In genomic region chr2:1731963-1732768, GRCh38 we compare ENCODE assay signal across 1 cellular context.
TF ChIP-seq lines count a peak whose summit lies in the region.

No MANE protein-coding gene starts in this region.

TF ChIP-seq in GM23338, 12 proteins besides CTCF, POLR2A, EP300 and RAD21 (continued from another document):
- TF ChIP-seq, protein P1, sequence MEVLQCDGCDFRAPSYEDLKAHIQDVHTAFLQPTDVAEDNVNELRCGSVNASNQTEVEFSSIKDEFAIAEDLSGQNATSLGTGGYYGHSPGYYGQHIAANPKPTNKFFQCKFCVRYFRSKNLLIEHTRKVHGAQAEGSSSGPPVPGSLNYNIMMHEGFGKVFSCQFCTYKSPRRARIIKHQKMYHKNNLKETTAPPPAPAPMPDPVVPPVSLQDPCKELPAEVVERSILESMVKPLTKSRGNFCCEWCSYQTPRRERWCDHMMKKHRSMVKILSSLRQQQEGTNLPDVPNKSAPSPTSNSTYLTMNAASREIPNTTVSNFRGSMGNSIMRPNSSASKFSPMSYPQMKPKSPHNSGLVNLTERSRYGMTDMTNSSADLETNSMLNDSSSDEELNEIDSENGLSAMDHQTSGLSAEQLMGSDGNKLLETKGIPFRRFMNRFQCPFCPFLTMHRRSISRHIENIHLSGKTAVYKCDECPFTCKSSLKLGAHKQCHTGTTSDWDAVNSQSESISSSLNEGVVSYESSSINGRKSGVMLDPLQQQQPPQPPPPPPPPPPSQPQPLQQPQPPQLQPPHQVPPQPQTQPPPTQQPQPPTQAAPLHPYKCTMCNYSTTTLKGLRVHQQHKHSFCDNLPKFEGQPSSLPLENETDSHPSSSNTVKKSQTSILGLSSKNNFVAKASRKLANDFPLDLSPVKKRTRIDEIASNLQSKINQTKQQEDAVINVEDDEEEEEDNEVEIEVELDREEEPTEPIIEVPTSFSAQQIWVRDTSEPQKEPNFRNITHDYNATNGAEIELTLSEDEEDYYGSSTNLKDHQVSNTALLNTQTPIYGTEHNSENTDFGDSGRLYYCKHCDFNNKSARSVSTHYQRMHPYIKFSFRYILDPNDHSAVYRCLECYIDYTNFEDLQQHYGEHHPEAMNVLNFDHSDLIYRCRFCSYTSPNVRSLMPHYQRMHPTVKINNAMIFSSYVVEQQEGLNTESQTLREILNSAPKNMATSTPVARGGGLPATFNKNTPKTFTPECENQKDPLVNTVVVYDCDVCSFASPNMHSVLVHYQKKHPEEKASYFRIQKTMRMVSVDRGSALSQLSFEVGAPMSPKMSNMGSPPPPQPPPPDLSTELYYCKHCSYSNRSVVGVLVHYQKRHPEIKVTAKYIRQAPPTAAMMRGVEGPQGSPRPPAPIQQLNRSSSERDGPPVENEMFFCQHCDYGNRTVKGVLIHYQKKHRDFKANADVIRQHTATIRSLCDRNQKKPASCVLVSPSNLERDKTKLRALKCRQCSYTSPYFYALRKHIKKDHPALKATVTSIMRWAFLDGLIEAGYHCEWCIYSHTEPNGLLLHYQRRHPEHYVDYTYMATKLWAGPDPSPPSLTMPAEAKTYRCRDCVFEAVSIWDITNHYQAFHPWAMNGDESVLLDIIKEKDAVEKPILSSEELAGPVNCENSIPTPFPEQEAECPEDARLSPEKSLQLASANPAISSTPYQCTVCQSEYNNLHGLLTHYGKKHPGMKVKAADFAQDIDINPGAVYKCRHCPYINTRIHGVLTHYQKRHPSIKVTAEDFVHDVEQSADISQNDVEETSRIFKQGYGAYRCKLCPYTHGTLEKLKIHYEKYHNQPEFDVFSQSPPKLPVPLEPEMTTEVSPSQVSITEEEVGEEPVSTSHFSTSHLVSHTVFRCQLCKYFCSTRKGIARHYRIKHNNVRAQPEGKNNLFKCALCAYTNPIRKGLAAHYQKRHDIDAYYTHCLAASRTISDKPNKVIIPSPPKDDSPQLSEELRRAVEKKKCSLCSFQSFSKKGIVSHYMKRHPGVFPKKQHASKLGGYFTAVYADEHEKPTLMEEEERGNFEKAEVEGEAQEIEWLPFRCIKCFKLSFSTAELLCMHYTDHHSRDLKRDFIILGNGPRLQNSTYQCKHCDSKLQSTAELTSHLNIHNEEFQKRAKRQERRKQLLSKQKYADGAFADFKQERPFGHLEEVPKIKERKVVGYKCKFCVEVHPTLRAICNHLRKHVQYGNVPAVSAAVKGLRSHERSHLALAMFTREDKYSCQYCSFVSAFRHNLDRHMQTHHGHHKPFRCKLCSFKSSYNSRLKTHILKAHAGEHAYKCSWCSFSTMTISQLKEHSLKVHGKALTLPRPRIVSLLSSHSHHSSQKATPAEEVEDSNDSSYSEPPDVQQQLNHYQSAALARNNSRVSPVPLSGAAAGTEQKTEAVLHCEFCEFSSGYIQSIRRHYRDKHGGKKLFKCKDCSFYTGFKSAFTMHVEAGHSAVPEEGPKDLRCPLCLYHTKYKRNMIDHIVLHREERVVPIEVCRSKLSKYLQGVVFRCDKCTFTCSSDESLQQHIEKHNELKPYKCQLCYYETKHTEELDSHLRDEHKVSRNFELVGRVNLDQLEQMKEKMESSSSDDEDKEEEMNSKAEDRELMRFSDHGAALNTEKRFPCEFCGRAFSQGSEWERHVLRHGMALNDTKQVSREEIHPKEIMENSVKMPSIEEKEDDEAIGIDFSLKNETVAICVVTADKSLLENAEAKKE (CRISPR knock-in tag; IDR thresholded peaks at IDR 0.05): no peak
- TF ChIP-seq ZNF331 (CRISPR knock-in tag; IDR thresholded peaks at IDR 0.05; ENCODE audit: low read depth) (no peak), ZNF114 (CRISPR knock-in tag; IDR thresholded peaks at IDR 0.05) (no peak), JUNB (IDR thresholded peaks at IDR 0.05; ENCODE audit: unreplicated experiment) (no peak), STAT1 (IDR thresholded peaks at IDR 0.05; ENCODE audit: unreplicated experiment) (no peak)
